Comparison of ENCODE assay signal across 20 cellular contexts in genomic region chr1:93958351-93959101, GRCh38. TPM values are rescaled to one million over a fixed set of nuclear protein-coding genes. Genes with fewer than 3 reads are reported as not detected.
DNase-seq lines count a peak whose midpoint lies in the region; ATAC-seq and TF ChIP-seq lines count a peak whose summit lies in the region.
"Had no signal": no experiment of that assay in that cellular context is flagged by ENCODE, and none has a peak within 500 bp of the region (broad histone marks: within the 10 kb centered on the region; RNA-seq: fewer than 3 reads in every experiment).

No MANE protein-coding gene starts in this region.

- H2BK5ac ChIP-seq in IMR-90 (ENCODE audit: low read depth, low read length, poor library complexity, severe bottlenecking), result no peak overlapping the region

- peaks cover 4% of the 10 kb centered on the region; the same call in 1 of the 2 replicates for H3K4me1 ChIP-seq in IMR-90 (ENCODE audit: control insufficient read depth, insufficient read depth, low read length)
- H3K4me1 ChIP-seq in hepatocyte (ENCODE audit: insufficient read depth), result peaks cover 10% of the 10 kb centered on the region
- no peaks in the 10 kb centered on the region for H3K4me1 ChIP-seq in naive thymus-derived CD4-positive, alpha-beta T cell (ENCODE audit: control insufficient read depth in 2 of 2, insufficient read depth in 2 of 2, low read length in 2 of 2)
- H3K4me1 ChIP-seq: Caco-2, SJCRH30 had no signal

- peak; percentile 51 for DNase-seq in AML-193 (lab: John Stamatoyannopoulos, UW)
- DNase-seq in IMR-90, result no peak
- peak; percentile 11 for DNase-seq in NB4 (ENCODE audit: low read depth)
- DNase-seq in hepatocyte (ENCODE audit: low spot score), result no peak
- no peak for DNase-seq in hippocampal formation (lab: John Stamatoyannopoulos, UW)
- no peak for DNase-seq in activated T-cell treated with anti-CD3 and anti-CD28 coated beads, Interleukin-2, amount 50 U/mL, for 4 hours
- DNase-seq in NCI-H1092 (lab: John Stamatoyannopoulos, UW), result no peak
- DNase-seq in naive thymus-derived CD4-positive, alpha-beta T cell, result no peak
- DNase-seq: Caco-2; CD4-positive, alpha-beta T cell; DMS 273 treated with DMSO at 0.1 percent for 48 hours; Karpas-422; NCI-H1105 treated with DMSO at 0.1 percent for 48 hours; NCI-H1694; NCI-H2081; NCI-H2171 treated with DMSO at 0.1 percent for 48 hours; NCI-H524 treated with DMSO at 0.1 percent for 48 hours; SJCRH30; T-helper 17 cell had no signal

- no peaks in the 10 kb centered on the region for H3K4me1 Mint-ChIP-seq in activated T-cell treated with anti-CD3 and anti-CD28 coated beads, Interleukin-2, amount 50 U/mL, for 4 hours (ENCODE audit: low read depth)
- H3K4me1 Mint-ChIP-seq in naive thymus-derived CD4-positive, alpha-beta T cell, result peaks cover 0 to 6% (median 0%) of the 10 kb centered on the region in 7 donors
- H3K4me1 Mint-ChIP-seq: T-helper 17 cell had no signal

- no peak overlapping the region for H4K91ac ChIP-seq in IMR-90 (ENCODE audit: insufficient read depth, low read depth, low read length)

- H2BK120ac ChIP-seq in IMR-90 (ENCODE audit: low read depth, low read length), result no peak overlapping the region

- H3K23ac ChIP-seq in IMR-90 (ENCODE audit: low read depth, low read length), result no peak overlapping the region

- no peaks in the 10 kb centered on the region for H3K9me2 ChIP-seq in hepatocyte (replicated peaks; ENCODE audit: insufficient read depth)

- no peak overlapping the region for H3K4ac ChIP-seq in IMR-90 (ENCODE audit: low read depth, low read length)

- POLR2A ChIA-PET in IMR-90 (lab: Charles Lee; ENCODE audit: unreplicated experiment), result no interaction called here
- POLR2A ChIA-PET in naive thymus-derived CD4-positive, alpha-beta T cell (lab: Charles Lee), result no interaction called here

- no peak overlapping the region for H2AK9ac ChIP-seq in IMR-90 (replicated peaks; ENCODE audit: low read depth, low read length, poor library complexity)

- H3K4me2 ChIP-seq in IMR-90 (ENCODE audit: low read depth, low read length), result no peak overlapping the region; the same call in 1 of the 2 replicates
- no peak overlapping the region for H3K4me2 ChIP-seq in hepatocyte

- H3K56ac ChIP-seq in IMR-90 (ENCODE audit: extremely low read depth, insufficient read depth, low read length), result no peak overlapping the region

- no peaks in the 10 kb centered on the region for H3K79me2 ChIP-seq in hepatocyte

- no peak overlapping the region for H3K27ac Mint-ChIP-seq in naive thymus-derived CD4-positive, alpha-beta T cell
- H3K27ac Mint-ChIP-seq: CD4-positive, alpha-beta T cell; T-helper 17 cell had no signal

- H3K9me3 Mint-ChIP-seq in activated T-cell treated with anti-CD3 and anti-CD28 coated beads, Interleukin-2, amount 50 U/mL, for 4 hours, result peaks cover 30% of the 10 kb centered on the region
- H3K9me3 Mint-ChIP-seq in naive thymus-derived CD4-positive, alpha-beta T cell, result peaks cover 20 to 47% (median 29%) of the 10 kb centered on the region in 11 donors

- no peak overlapping the region for H2BK15ac ChIP-seq in IMR-90 (ENCODE audit: low read depth, low read length)

- H4K20me1 ChIP-seq in IMR-90 (ENCODE audit: insufficient read depth, low read length), result no peaks in the 10 kb centered on the region
- no peaks in the 10 kb centered on the region for H4K20me1 ChIP-seq in hepatocyte (ENCODE audit: insufficient read depth, poor library complexity, severe bottlenecking)

- no peak overlapping the region; the same call in 1 of the 2 replicates for H3K18ac ChIP-seq in IMR-90 (ENCODE audit: low read depth, low read length)

- TF ChIP-seq POLR2A in IMR-90 (IDR thresholded peaks at IDR 0.05; ENCODE audit: low read depth, low read length) (no peak), NB4 (IDR thresholded peaks at IDR 0.05; ENCODE audit: extremely low read depth, insufficient read length) (no peak)

- no peak overlapping the region for H3K4me3 ChIP-seq in IMR-90 (ENCODE audit: insufficient read depth, low read depth, low read length)
- no peak overlapping the region for H3K4me3 ChIP-seq in NB4 (ENCODE audit: low read depth, low read length)
- H3K4me3 ChIP-seq in hepatocyte, result no peak overlapping the region
- H3K4me3 ChIP-seq in naive thymus-derived CD4-positive, alpha-beta T cell (ENCODE audit: low read length), result no peak overlapping the region
- H3K4me3 ChIP-seq: SJCRH30 had no signal

- no peak overlapping the region for H4K8ac ChIP-seq in IMR-90 (ENCODE audit: low read depth in 2 of 2, low read length in 2 of 2)

- CTCF ChIA-PET in IMR-90 (lab: Yijun Ruan, JAX), result interaction anchor here (1.1 kb wide), 1 partner anchor 81 kb away, joined by 3 read pairs; no protein-coding TSS in a partner anchor
- CTCF ChIA-PET in naive thymus-derived CD4-positive, alpha-beta T cell (lab: Charles Lee), result no interaction called here

- H3K4me3 Mint-ChIP-seq in activated T-cell treated with anti-CD3 and anti-CD28 coated beads, Interleukin-2, amount 50 U/mL, for 4 hours, result no peak overlapping the region
- no peak overlapping the region for H3K4me3 Mint-ChIP-seq in naive thymus-derived CD4-positive, alpha-beta T cell
- H3K4me3 Mint-ChIP-seq: CD4-positive, alpha-beta T cell; T-helper 17 cell had no signal

- intact Hi-C loops in IMR-90 (cut with micrococcal nuclease), result loop anchor here (5.0 kb wide), 1 partner anchor 41 kb away; no protein-coding TSS in a partner anchor
- intact Hi-C loops in naive thymus-derived CD4-positive, alpha-beta T cell (cut with micrococcal nuclease), result no loop called here

- H3K9me3 ChIP-seq in IMR-90 (ENCODE audit: control insufficient read depth, insufficient read depth, low read length), result peaks cover 5% of the 10 kb centered on the region
- no peaks in the 10 kb centered on the region for H3K9me3 ChIP-seq in hepatocyte (ENCODE audit: low read depth)
- peaks cover 0 to 14% (median 6%) of the 10 kb centered on the region in 3 experiments for H3K9me3 ChIP-seq in naive thymus-derived CD4-positive, alpha-beta T cell (ENCODE audit: control insufficient read depth in 2 of 3, low read length in 3 of 3)
- H3K9me3 ChIP-seq: Caco-2 had no signal

- H3K14ac ChIP-seq in IMR-90 (replicated peaks; ENCODE audit: low read depth, low read length), result no peak overlapping the region

- H4K5ac ChIP-seq in IMR-90 (ENCODE audit: low read depth, low read length), result no peak overlapping the region

- H3K36me3 ChIP-seq in IMR-90 (ENCODE audit: control insufficient read depth, insufficient read depth, low read length) (no peaks in the 10 kb centered on the region), hepatocyte (replicated peaks; ENCODE audit: insufficient read depth, low read depth) (no peaks in the 10 kb centered on the region)
- no peaks in the 10 kb centered on the region for H3K36me3 ChIP-seq in naive thymus-derived CD4-positive, alpha-beta T cell (ENCODE audit: control insufficient read depth in 2 of 3, insufficient read depth in 3 of 3, low read length in 3 of 3)
- H3K36me3 ChIP-seq: SJCRH30 had no signal

- H3K27ac ChIP-seq in IMR-90 (ENCODE audit: insufficient read depth, low read length) (no peak overlapping the region), hepatocyte (peak overlapping the region; percentile 49)
- H3K27ac ChIP-seq in naive thymus-derived CD4-positive, alpha-beta T cell (ENCODE audit: low read depth, low read length), result no peak overlapping the region
- H3K27ac ChIP-seq: RWPE1, SJCRH30 had no signal

- no peaks in the 10 kb centered on the region for H3K79me1 ChIP-seq in IMR-90 (ENCODE audit: low read depth in 1 of 2, low read length in 2 of 2)

- H3K36me3 Mint-ChIP-seq in activated T-cell treated with anti-CD3 and anti-CD28 coated beads, Interleukin-2, amount 50 U/mL, for 4 hours (ENCODE audit: insufficient read depth), result peaks cover 2% of the 10 kb centered on the region
- H3K36me3 Mint-ChIP-seq in naive thymus-derived CD4-positive, alpha-beta T cell, result peaks cover 0 to 25% (median 12%) of the 10 kb centered on the region in 5 donors

- TF ChIP-seq RAD21 in IMR-90 (IDR thresholded peaks at IDR 0.05; ENCODE audit: low read length), result no peak

- peaks cover 1% of the 10 kb centered on the region for H3K27me3 Mint-ChIP-seq in activated T-cell treated with anti-CD3 and anti-CD28 coated beads, Interleukin-2, amount 50 U/mL, for 4 hours (ENCODE audit: low read depth)
- H3K27me3 Mint-ChIP-seq in naive thymus-derived CD4-positive, alpha-beta T cell, result peaks cover 4 to 22% (median 9%) of the 10 kb centered on the region in 5 donors
- H3K27me3 Mint-ChIP-seq: T-helper 17 cell had no signal

- BruUV-seq in IMR-90 (replicated peaks; lab: Mats Ljungman, UMichigan), result no TSS peak

- TF ChIP-seq CTCF in IMR-90 (conservative IDR thresholded peaks at IDR 0.05; ENCODE audit: low read depth, low read length) (no peak), NB4 (IDR thresholded peaks at IDR 0.05; ENCODE audit: low read depth, low read length) (no peak), hepatocyte (IDR thresholded peaks at IDR 0.05; ENCODE audit: poor library complexity) (no peak)

- no peak overlapping the region for H2AK5ac ChIP-seq in IMR-90 (ENCODE audit: low read depth, low read length)

- H2BK20ac ChIP-seq in IMR-90 (ENCODE audit: low read depth, low read length), result no peak overlapping the region

- no peak for ATAC-seq in IMR-90 (ENCODE audit: low read depth)
- no peak for ATAC-seq in activated T-cell treated with anti-CD3 and anti-CD28 coated beads, Interleukin-2, amount 50 U/mL, for 4 hours
- no peak for ATAC-seq in naive thymus-derived CD4-positive, alpha-beta T cell
- ATAC-seq: T-helper 17 cell had no signal

- H3K9ac ChIP-seq in IMR-90 (ENCODE audit: low read depth, low read length), result no peak overlapping the region

- in situ Hi-C loops in IMR-90 (cut with MboI; ENCODE audit: low sequenced_read_pairs), result no loop called here

- H3K9me1 ChIP-seq in IMR-90 (ENCODE audit: insufficient read depth, low read length), result no peaks in the 10 kb centered on the region

- dilution Hi-C loops in IMR-90 (cut with HindIII; ENCODE audit: low sequenced_read_pairs, unreplicated experiment), result no loop called here

- H2AFZ ChIP-seq in IMR-90 (replicated peaks; ENCODE audit: low read length, poor library complexity) (no peak overlapping the region), hepatocyte (no peak overlapping the region)

- H3K27me3 ChIP-seq in IMR-90 (ENCODE audit: control insufficient read depth, insufficient read depth, low read length) (peaks cover 12% of the 10 kb centered on the region), hepatocyte (no peaks in the 10 kb centered on the region)
- no peaks in the 10 kb centered on the region for H3K27me3 ChIP-seq in naive thymus-derived CD4-positive, alpha-beta T cell (ENCODE audit: control insufficient read depth in 2 of 2, insufficient read depth in 2 of 2, low read length in 2 of 2)
- H3K27me3 ChIP-seq: SJCRH30 had no signal

- WGBS in IMR-90 (ENCODE audit: extremely low coverage in 2 of 2, insufficient read length in 1 of 2), 2 experiments, result no CpG with 5 or more reads among the region's 1 CpG
- 70% methylated on average over 1 of the region's 1 CpG for WGBS in hepatocyte (ENCODE audit: low lambda C conversion rate, missing lambda C conversion rate)

RNA-seq across cellular contexts. Expression of gene GCLM, which starts 49.3 kb away (rescaled TPM):
- total RNA-seq in IMR-90 (2012; rRNA removed) (18.3 and 20.1 TPM in 2 replicates), hepatocyte (10.7 and 12.8 TPM in 2 replicates)
- polyA plus RNA-seq in IMR-90 (2012; rRNA removed) (10.8 and 15.5 TPM in 2 replicates), hepatocyte (14.4 and 15.3 TPM in 2 replicates)
- polyA plus RNA-seq in IMR-90 (2012; cell fraction: cytosol; rRNA removed), result 2.3 and 2.5 TPM in 2 replicates
- polyA plus RNA-seq in IMR-90 (2012; cell fraction: nucleus; rRNA removed; ENCODE audit: low replicate concordance), result 1.9 and 12.3 TPM in 2 replicates
- 10 to 100 TPM; 23.3 to 36.9 (median 30.3) TPM for total RNA-seq in activated T-cell treated with anti-CD3 and anti-CD28 coated beads, Interleukin-2, amount 50 U/mL, for 4 hours
- total RNA-seq in naive thymus-derived CD4-positive, alpha-beta T cell, result 10 to 100 TPM in 3 of 5 experiments, 1 to 10 TPM in 2; 6.4 to 23.8 (median 11.5) TPM
- 10 to 100 TPM in 1 of 2 donors, 1 to 10 TPM in 1; 9.5 to 13.8 TPM for polyA plus RNA-seq in naive thymus-derived CD4-positive, alpha-beta T cell

Comparison
In these comparisons a context has a peak if more than half of its experiments do, and no peak if none do; other contexts are left out.
1. DNase-seq: peak in AML-193 (2 of 2) and NB4 (single experiment); none in IMR-90 (single experiment), hepatocyte (single experiment), hippocampal formation (0 of 2), activated T-cell treated with anti-CD3 and anti-CD28 coated beads, Interleukin-2, amount 50 U/mL, for 4 hours (single experiment), NCI-H1092 (single experiment) and naive thymus-derived CD4-positive, alpha-beta T cell (0 of 9).